Comparison of ENCODE assay signal across 8 cellular contexts in the genomic region with DNA sequence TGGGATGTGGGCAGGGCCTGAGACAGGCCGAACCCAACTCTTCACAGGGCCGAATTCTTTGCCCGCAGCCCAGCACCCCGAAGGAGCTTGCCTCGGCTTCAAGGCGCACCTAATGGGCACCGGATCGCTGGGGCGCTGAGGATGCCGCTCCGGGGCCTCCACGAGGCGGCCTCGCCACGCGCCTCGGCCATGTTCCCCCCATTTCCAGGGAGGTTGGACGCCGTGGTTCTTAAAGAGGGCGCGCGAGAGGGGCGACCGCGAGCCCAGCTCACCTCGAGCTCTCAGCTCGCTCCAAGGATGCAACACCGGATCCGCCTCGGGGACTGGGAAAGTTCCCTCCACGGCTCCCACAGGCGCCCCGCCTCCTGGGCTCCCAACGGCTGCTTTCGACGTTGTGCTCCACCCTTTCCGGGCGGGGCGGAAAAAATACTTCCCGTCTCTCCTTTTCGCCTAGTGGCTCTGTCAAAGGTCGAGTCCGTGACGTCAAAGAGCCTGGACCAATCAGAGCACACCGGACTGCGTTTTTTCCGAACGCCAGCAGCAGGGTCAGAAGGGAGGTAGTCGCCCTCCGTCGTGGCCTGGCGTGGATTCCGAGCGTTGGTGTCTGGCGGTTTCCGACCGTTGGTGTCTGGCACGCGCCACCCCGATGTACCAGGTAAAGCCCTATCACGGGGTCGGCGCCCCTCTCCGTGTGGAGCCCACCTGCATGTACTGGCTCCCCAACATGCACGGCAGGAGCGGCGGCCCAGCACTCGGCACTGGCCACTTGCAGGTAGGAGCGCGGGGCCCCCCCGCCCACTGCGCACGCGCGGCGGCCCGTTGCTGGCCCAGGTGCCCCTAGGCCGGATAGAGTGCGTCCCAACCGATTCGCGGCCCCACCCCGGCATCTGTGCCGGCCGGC. TPM values are rescaled to one million over a fixed set of nuclear protein-coding genes. Genes with fewer than 3 reads are reported as not detected.
DNase-seq lines count a peak whose midpoint lies in the region; ATAC-seq and TF ChIP-seq lines count a peak whose summit lies in the region.
"Not testable (repeated sequence)": the region's sequence is repeated elsewhere in the genome, so short reads cannot be mapped to it uniquely, and the experiment has no call there.

No MANE protein-coding gene starts in this region.

- not testable (repeated sequence) for H2AFZ ChIP-seq in OCI-LY3 (ENCODE audit: low read depth, low read length)

- peak overlapping the region; percentile 73 for H3K9ac ChIP-seq in OCI-LY3 (ENCODE audit: low read length)

- peak overlapping the region; percentile 60; the same call in 1 of the 2 replicates for H3K4me2 ChIP-seq in OCI-LY3 (ENCODE audit: low read length)

- H3K4me1 ChIP-seq in OCI-LY3 (ENCODE audit: low read length); mucosa of descending colon (ENCODE audit: low read depth): not testable (repeated sequence)

- H3K9me3 ChIP-seq in OCI-LY3 (ENCODE audit: insufficient read depth, low read length); mucosa of descending colon: not testable (repeated sequence)

- peak; percentile 98 for DNase-seq in DMS 273 (lab: John Stamatoyannopoulos, UW; ENCODE audit: unreplicated experiment)
- peak; percentile 76 for DNase-seq in HuH-7.5 (ENCODE audit: low spot score)
- DNase-seq in activated T-cell treated with anti-CD3 and anti-CD28 coated beads for 24 hours (ENCODE audit: low read depth), result peak; percentile 78
- peak; percentile 89 for DNase-seq in epithelial cell of esophagus (ENCODE audit: low read depth)
- DNase-seq in mucosa of descending colon, result peak; percentile 92 to 95 (median 94)
- DNase-seq in stimulated activated CD8-positive, alpha-beta memory T cell treated with anti-CD3 and anti-CD28 coated beads, Interleukin-4, amount 100 ng/mL, for 1 hour (ENCODE audit: low read depth in 2 of 2, low spot score in 1 of 2), result peak; percentile 59 to 72

- not testable (repeated sequence) for H3K36me3 ChIP-seq in OCI-LY3 (replicated peaks; ENCODE audit: low read depth, low read length); mucosa of descending colon (ENCODE audit: low read depth)

- peaks cover 28% of the 10 kb centered on the region for H3K79me2 ChIP-seq in OCI-LY3 (ENCODE audit: low read length)

- intact Hi-C loops in mucosa of descending colon (cut with DNase I, micrococcal nuclease), result not testable (repeated sequence)

- not testable (repeated sequence) for TF ChIP-seq CTCF in OCI-LY3 (IDR thresholded peaks at IDR 0.05; ENCODE audit: low read depth, low read length); epithelial cell of esophagus (IDR thresholded peaks at IDR 0.05; ENCODE audit: insufficient read depth, low read depth, low read length, missing control alignments); mucosa of descending colon (IDR thresholded peaks at IDR 0.05)

- ATAC-seq in GM21526 (IDR thresholded peaks at IDR 0.05; ENCODE audit: low FRiP score, unreplicated experiment) (peak; percentile 85), mucosa of descending colon (peak; percentile 97)

- H3K27ac ChIP-seq in OCI-LY3 (ENCODE audit: low read length), result peak overlapping the region; percentile 79

- H3K4me3 ChIP-seq in OCI-LY3 (ENCODE audit: low read length), result peak overlapping the region; percentile 92
- H3K4me3 ChIP-seq in epithelial cell of esophagus (ENCODE audit: low read length), result peak overlapping the region; percentile 66
- H3K4me3 ChIP-seq in mucosa of descending colon, result peak overlapping the region; percentile 42

- H3K27me3 ChIP-seq in OCI-LY3 (ENCODE audit: low read depth, low read length), result not testable (repeated sequence)

- H4K20me1 ChIP-seq in OCI-LY3 (ENCODE audit: insufficient read depth, low read length), result not testable (repeated sequence)

RNA-seq across cellular contexts. Expression of a gene that starts 22.1 kb away (rescaled TPM):
- total RNA-seq in mucosa of descending colon, result 10 to 100 TPM; 36.4 to 95.3 (median 54.3) TPM

RNA-seq across cellular contexts. Expression of a gene that starts 28.3 kb away (rescaled TPM):
- not detected for total RNA-seq in mucosa of descending colon

RNA-seq across cellular contexts. Expression of a gene that starts 37.5 kb away (rescaled TPM):
- total RNA-seq in mucosa of descending colon, result 10 to 100 TPM in 1 of 3 donors, 1 to 10 TPM in 2; 4.2 to 15.9 (median 7.8) TPM

Comparison
In these comparisons a context has a peak if more than half of its experiments do, and no peak if none do; other contexts are left out.
1. Peak in every context shown above with its lines: DNase-seq, ATAC-seq, H3K4me3 ChIP-seq and H3K27ac ChIP-seq.
2. H3K4me3 ChIP-seq: peak in every context shown above with its lines; median percentile 92 in OCI-LY3; 66 in epithelial cell of esophagus; 42 in mucosa of descending colon.